Comparison of ENCODE assay signal across 1 cellular context in the genomic region with DNA sequence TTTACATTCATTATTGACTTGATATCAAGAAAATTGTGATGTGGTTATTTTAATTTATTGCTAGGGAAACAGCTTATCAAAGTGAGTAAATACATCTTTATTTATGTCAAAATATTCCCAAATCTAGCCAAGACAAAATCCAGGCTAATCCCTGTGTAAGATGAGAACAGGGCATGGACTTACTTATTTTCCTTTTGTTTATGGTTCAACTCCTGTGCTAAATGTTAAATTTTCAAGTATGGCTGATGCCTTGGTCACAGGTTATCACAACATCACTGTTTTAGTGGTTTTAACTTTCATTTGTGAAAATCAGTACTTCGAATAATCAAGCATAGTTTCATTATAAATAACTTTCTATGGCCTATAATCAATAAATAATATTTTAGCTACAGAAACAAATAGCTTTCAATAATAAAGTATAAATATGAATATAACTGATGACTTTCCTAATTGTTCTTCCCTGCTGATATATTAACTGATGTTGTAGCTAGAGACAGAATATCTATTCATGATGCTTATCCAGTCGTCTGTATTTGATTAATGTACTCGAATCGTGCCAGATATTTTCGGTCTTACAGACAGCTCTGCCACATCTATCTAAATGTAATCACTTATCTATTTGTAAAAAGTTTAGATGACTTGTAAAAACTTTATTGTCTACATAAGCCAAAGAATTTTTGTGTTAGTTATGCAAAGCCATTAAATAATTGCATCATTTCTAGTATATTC.
TF ChIP-seq lines count a peak whose summit lies in the region.

No MANE protein-coding gene starts in this region.

TF ChIP-seq in SK-N-SH treated with all-trans-retinoic acid at 6 μM for 48 hours, 23 proteins besides CTCF, POLR2A, EP300 and RAD21 (continued from another document):
- TF ChIP-seq, protein P1, sequence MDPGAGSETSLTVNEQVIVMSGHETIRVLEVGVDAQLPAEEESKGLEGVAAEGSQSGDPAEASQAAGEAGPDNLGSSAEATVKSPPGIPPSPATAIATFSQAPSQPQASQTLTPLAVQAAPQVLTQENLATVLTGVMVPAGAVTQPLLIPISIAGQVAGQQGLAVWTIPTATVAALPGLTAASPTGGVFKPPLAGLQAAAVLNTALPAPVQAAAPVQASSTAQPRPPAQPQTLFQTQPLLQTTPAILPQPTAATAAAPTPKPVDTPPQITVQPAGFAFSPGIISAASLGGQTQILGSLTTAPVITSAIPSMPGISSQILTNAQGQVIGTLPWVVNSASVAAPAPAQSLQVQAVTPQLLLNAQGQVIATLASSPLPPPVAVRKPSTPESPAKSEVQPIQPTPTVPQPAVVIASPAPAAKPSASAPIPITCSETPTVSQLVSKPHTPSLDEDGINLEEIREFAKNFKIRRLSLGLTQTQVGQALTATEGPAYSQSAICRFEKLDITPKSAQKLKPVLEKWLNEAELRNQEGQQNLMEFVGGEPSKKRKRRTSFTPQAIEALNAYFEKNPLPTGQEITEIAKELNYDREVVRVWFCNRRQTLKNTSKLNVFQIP (CRISPR knock-in tag; IDR thresholded peaks at IDR 0.05; ENCODE audit: borderline replicate concordance, low read depth): no peak
- 0 out of 2 replicates have a peak, but pooled peaks have one; percentile 49 for TF ChIP-seq TCF4 (CRISPR knock-in tag; IDR thresholded peaks at IDR 0.05; ENCODE audit: borderline replicate concordance)
- peak; percentile 89 for TF ChIP-seq ISL1 (CRISPR knock-in tag; IDR thresholded peaks at IDR 0.05)
- 0 out of 2 replicates have a peak, but pooled peaks have one; percentile 35 for TF ChIP-seq ZC3H10 (CRISPR knock-in tag; IDR thresholded peaks at IDR 0.05)
- no peak for TF ChIP-seq CREB5 (CRISPR knock-in tag; IDR thresholded peaks at IDR 0.05; ENCODE audit: low read depth)
- no peak for TF ChIP-seq ZFP3 (CRISPR knock-in tag; IDR thresholded peaks at IDR 0.05)
- TF ChIP-seq ESRRG (CRISPR knock-in tag; IDR thresholded peaks at IDR 0.05): no peak
- no peak for TF ChIP-seq ZNF8 (CRISPR knock-in tag; IDR thresholded peaks at IDR 0.05)
- peak; percentile 73 for TF ChIP-seq TSHZ2 (CRISPR knock-in tag; IDR thresholded peaks at IDR 0.05)
- TF ChIP-seq ARNTL (CRISPR knock-in tag; IDR thresholded peaks at IDR 0.05; ENCODE audit: borderline replicate concordance, low read depth): no peak
- TF ChIP-seq, protein P2, sequence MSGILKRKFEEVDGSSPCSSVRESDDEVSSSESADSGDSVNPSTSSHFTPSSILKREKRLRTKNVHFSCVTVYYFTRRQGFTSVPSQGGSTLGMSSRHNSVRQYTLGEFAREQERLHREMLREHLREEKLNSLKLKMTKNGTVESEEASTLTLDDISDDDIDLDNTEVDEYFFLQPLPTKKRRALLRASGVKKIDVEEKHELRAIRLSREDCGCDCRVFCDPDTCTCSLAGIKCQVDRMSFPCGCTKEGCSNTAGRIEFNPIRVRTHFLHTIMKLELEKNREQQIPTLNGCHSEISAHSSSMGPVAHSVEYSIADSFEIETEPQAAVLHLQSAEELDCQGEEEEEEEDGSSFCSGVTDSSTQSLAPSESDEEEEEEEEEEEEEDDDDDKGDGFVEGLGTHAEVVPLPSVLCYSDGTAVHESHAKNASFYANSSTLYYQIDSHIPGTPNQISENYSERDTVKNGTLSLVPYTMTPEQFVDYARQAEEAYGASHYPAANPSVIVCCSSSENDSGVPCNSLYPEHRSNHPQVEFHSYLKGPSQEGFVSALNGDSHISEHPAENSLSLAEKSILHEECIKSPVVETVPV (CRISPR knock-in tag; IDR thresholded peaks at IDR 0.05): no peak
